Comparison of ENCODE assay signal across 20 cellular contexts in the genomic region with DNA sequence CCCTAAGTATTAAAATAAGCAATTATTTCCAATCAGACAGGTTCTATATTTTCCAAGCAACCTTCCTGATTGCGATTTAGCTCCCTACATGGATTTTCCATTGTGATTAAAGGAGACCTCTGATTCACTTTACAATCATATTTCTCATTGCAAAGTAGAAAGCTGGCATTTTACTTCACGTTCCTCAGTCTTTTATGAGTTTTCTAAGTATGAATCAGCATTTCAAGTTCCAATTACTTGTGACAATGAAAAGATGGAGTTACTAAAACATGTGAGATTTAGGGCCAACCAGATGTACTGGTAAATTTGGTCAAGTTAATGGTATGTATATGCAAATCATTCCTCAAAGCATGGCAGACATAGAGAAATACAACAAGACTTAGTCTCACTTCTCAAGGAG.
"Had no signal": no experiment of that assay in that cellular context is flagged by ENCODE, and none has a peak within 500 bp of the region (broad histone marks: within the 10 kb centered on the region; RNA-seq: fewer than 3 reads in every experiment).

No MANE protein-coding gene starts in this region.

- H3K27ac ChIP-seq: heart left ventricle, parathyroid adenoma, psoas muscle, right lobe of liver, spleen, tibial artery, upper lobe of left lung, uterus had no signal

- DNase-seq: dermis blood vessel endothelial cell; endodermal cell; erythroblast; heart left ventricle; hippocampal formation; kidney glomerular epithelial cell; mesendoderm; naive B cell; occipital lobe; psoas muscle; retina; right lobe of liver; spleen; stimulated activated CD4-positive, alpha-beta T cell treated with anti-CD3 and anti-CD28 coated beads, Interleukin-15, amount 100 ng/mL, for 24 hours; stimulated activated CD4-positive, alpha-beta T cell treated with anti-CD3 and anti-CD28 coated beads, Interleukin-1b, Interleukin-23, amount 100 ng/mL, for 48 hours; stimulated activated CD4-positive, alpha-beta T cell treated with anti-CD3 and anti-CD28 coated beads, Interleukin-4, amount 100 ng/mL, for 24 hours; tibial artery; upper lobe of left lung; uterus had no signal

- H2AFZ ChIP-seq: parathyroid adenoma had no signal

- H3K9ac ChIP-seq: parathyroid adenoma had no signal

- H3K27me3 ChIP-seq: heart left ventricle, right lobe of liver, spleen, tibial artery, upper lobe of left lung, uterus had no signal

- H3K4me1 ChIP-seq: heart left ventricle, parathyroid adenoma, psoas muscle, right lobe of liver, spleen, tibial artery, upper lobe of left lung, uterus had no signal

- H3K36me3 ChIP-seq: heart left ventricle, right lobe of liver, spleen, tibial artery, upper lobe of left lung, uterus had no signal

- H3K4me3 ChIP-seq: heart left ventricle, psoas muscle, right lobe of liver, spleen, tibial artery, upper lobe of left lung, uterus had no signal

- H3K9me3 ChIP-seq: heart left ventricle, psoas muscle, right lobe of liver, spleen, tibial artery, upper lobe of left lung, uterus had no signal

- H3K79me2 ChIP-seq: parathyroid adenoma had no signal
